ENCODE assay signal across 30 cellular contexts in genomic region chr6:45877970-45878590, GRCh38.
"Had no signal": no experiment of that assay in that cellular context is flagged by ENCODE, and none has a peak within 500 bp of the region (broad histone marks: within the 10 kb centered on the region; RNA-seq: fewer than 3 reads in every experiment).

No MANE protein-coding gene starts in this region.

- H3K4me3 ChIP-seq: colonic mucosa, gastrocnemius medialis, heart left ventricle, left lung, mucosa of descending colon, psoas muscle, skin epidermis, thoracic aorta, tibial nerve, upper lobe of right lung, uterus had no signal

- H3K27me3 ChIP-seq: colonic mucosa, gastrocnemius medialis, heart left ventricle, left lung, tibial nerve, upper lobe of right lung, uterus had no signal

- DNase-seq: colonic mucosa; effector memory CD4-positive, alpha-beta T cell; erythroblast; foreskin fibroblast; gastrocnemius medialis; heart left ventricle; hippocampal formation; left cardiac atrium; left lung; mesenchymal stem cell; mucosa of descending colon; naive B cell; nucleus accumbens; psoas muscle; right cardiac atrium; stimulated activated CD4-positive, alpha-beta T cell treated with anti-CD3 and anti-CD28 coated beads, Interleukin-15, amount 100 ng/mL, for 24 hours; stimulated activated CD4-positive, alpha-beta T cell treated with anti-CD3 and anti-CD28 coated beads, Interleukin-2, amount 100 ng/mL, for 48 hours; stimulated activated CD8-positive, alpha-beta memory T cell treated with anti-CD3 and anti-CD28 coated beads, Interleukin-4, amount 100 ng/mL, for 48 hours; stimulated activated naive CD8-positive, alpha-beta T cell treated with anti-CD3 and anti-CD28 coated beads, Interleukin-15, Interleukin-2, amounts not matched to agents 100 U/mL and 50 U/mL, for 24 hours; upper lobe of right lung; uterus had no signal

- H3K36me3 Mint-ChIP-seq: mesothelial cell of epicardium, naive B cell had no signal

- H3K27me3 Mint-ChIP-seq: central memory CD8-positive, alpha-beta T cell; dendritic cell treated with granulocyte-macrophage colony-stimulating factor and Interleukin-4, amounts not matched to agents 40 ng/mL and 50 ng/mL, for 4 days had no signal

- H3K9me3 Mint-ChIP-seq: central memory CD8-positive, alpha-beta T cell; dendritic cell treated with granulocyte-macrophage colony-stimulating factor and Interleukin-4, amounts not matched to agents 40 ng/mL and 50 ng/mL, for 4 days; mesothelial cell of epicardium; nephron had no signal

- H3K36me3 ChIP-seq: colonic mucosa, gastrocnemius medialis, heart left ventricle, left lung, thoracic aorta, tibial nerve, upper lobe of right lung, uterus had no signal

- H3K27ac Mint-ChIP-seq: dendritic cell treated with granulocyte-macrophage colony-stimulating factor and Interleukin-4, amounts not matched to agents 40 ng/mL and 50 ng/mL, for 4 days; mesothelial cell of epicardium; naive B cell; nephron had no signal

- H3K27ac ChIP-seq: colonic mucosa, gastrocnemius medialis, heart left ventricle, left lung, psoas muscle, skin epidermis, thoracic aorta, tibial nerve, upper lobe of right lung, uterus had no signal

- H3K4me1 ChIP-seq: colonic mucosa, gastrocnemius medialis, left lung, psoas muscle, upper lobe of right lung, uterus had no signal

- FAIRE-seq: endometrium, islet of Langerhans had no signal

- H3K4me3 Mint-ChIP-seq: central memory CD8-positive, alpha-beta T cell; dendritic cell treated with granulocyte-macrophage colony-stimulating factor and Interleukin-4, amounts not matched to agents 40 ng/mL and 50 ng/mL, for 4 days; mesothelial cell of epicardium; nephron had no signal

- ATAC-seq: gastrocnemius medialis; heart left ventricle; left cardiac atrium; left lung; mucosa of descending colon; psoas muscle; right cardiac atrium; stimulated activated naive CD8-positive, alpha-beta T cell treated with anti-CD3 and anti-CD28 coated beads, Interleukin-15, Interleukin-2, amounts not matched to agents 100 U/mL and 50 U/mL, for 24 hours; upper lobe of right lung had no signal

- H3K9me3 ChIP-seq: colonic mucosa, gastrocnemius medialis, heart left ventricle, left lung, mucosa of descending colon, psoas muscle, thoracic aorta, tibial nerve, upper lobe of right lung, uterus had no signal

- H3K4me1 Mint-ChIP-seq: central memory CD8-positive, alpha-beta T cell; naive B cell had no signal
